Comparison of ENCODE assay signal across 17 cellular contexts in genomic region chr18:2900742-2901404, GRCh38. TPM values are rescaled to one million over a fixed set of nuclear protein-coding genes. Genes with fewer than 3 reads are reported as not detected.
A peak's percentile ranks its signal among the peaks of the same experiment; 100 is the strongest.
DNase-seq lines count a peak whose midpoint lies in the region; ATAC-seq and TF ChIP-seq lines count a peak whose summit lies in the region.
"Had no signal": no experiment of that assay in that cellular context is flagged by ENCODE, and none has a peak within 500 bp of the region (broad histone marks: within the 10 kb centered on the region; RNA-seq: fewer than 3 reads in every experiment).

No MANE protein-coding gene starts in this region.

- no peak overlapping the region for H3K4me3 Mint-ChIP-seq in T-helper 17 cell
- H3K4me3 Mint-ChIP-seq: activated naive CD8-positive, alpha-beta T cell treated with anti-CD3 and anti-CD28 coated beads, Interleukin-2, amount 10 ng/mL, durations not matched to agents 7 days and 5 days; CD4-positive, alpha-beta T cell had no signal

- H3K36me3 Mint-ChIP-seq in T-helper 17 cell (ENCODE audit: low read depth), result no peaks in the 10 kb centered on the region
- H3K36me3 Mint-ChIP-seq: activated naive CD8-positive, alpha-beta T cell treated with anti-CD3 and anti-CD28 coated beads, Interleukin-2, amount 10 ng/mL, durations not matched to agents 7 days and 5 days had no signal

- TF ChIP-seq CTCF in GM13977 (IDR thresholded peaks at IDR 0.05; ENCODE audit: extremely low read depth, insufficient read depth, missing control alignments), result no peak

- H3K9ac ChIP-seq in SK-N-MC (ENCODE audit: insufficient read length), result no peak overlapping the region

- 0 out of 2 replicates have a peak overlapping the region, but pooled peaks have one; percentile 28 for H3K27ac ChIP-seq in SK-N-MC
- H3K27ac ChIP-seq: body of pancreas, PC-9 had no signal

- in situ Hi-C loops in GM13977 (cut with MboI; ENCODE audit: low pct_unique_long_range_greater_than_20kb, low sequenced_read_pairs, unreplicated experiment), result no loop called here

- H3K27me3 Mint-ChIP-seq in T-helper 17 cell, result no peaks in the 10 kb centered on the region
- H3K27me3 Mint-ChIP-seq: activated naive CD8-positive, alpha-beta T cell treated with anti-CD3 and anti-CD28 coated beads, Interleukin-2, amount 10 ng/mL, durations not matched to agents 7 days and 5 days; CD4-positive, alpha-beta T cell had no signal

- H3K4me1 Mint-ChIP-seq in T-helper 17 cell, result no peaks in the 10 kb centered on the region

- H3K9me3 ChIP-seq in SK-N-MC (ENCODE audit: low read depth, low read length) (no peaks in the 10 kb centered on the region), T-helper 17 cell (ENCODE audit: control insufficient read depth, low read length, poor library complexity, severe bottlenecking) (no peaks in the 10 kb centered on the region)
- H3K9me3 ChIP-seq: body of pancreas had no signal

- no peaks in the 10 kb centered on the region for H3K36me3 ChIP-seq in SK-N-MC (ENCODE audit: insufficient read depth, low read length)

- intact Hi-C loops in cardiac septum (cut with DNase I), result loop anchor here (10.0 kb wide), 1 partner anchor 116 kb away; no protein-coding TSS in a partner anchor
- intact Hi-C loops in Right ventricle myocardium inferior (cut with DNase I), result loop anchor here (10.0 kb wide), 1 partner anchor 106 kb away; no protein-coding TSS in a partner anchor

- no peak overlapping the region for H3K4me3 ChIP-seq in SK-N-MC
- H3K4me3 ChIP-seq: body of pancreas, coronary artery, PC-9 had no signal

- no peak for ATAC-seq in Right ventricle myocardium inferior
- no peak for ATAC-seq in T-helper 17 cell
- no peak for ATAC-seq in GM18867 (IDR thresholded peaks at IDR 0.05; ENCODE audit: unreplicated experiment)
- ATAC-seq: body of pancreas had no signal

- H3K27ac Mint-ChIP-seq in T-helper 17 cell, result no peak overlapping the region
- H3K27ac Mint-ChIP-seq: activated naive CD8-positive, alpha-beta T cell treated with anti-CD3 and anti-CD28 coated beads, Interleukin-2, amount 10 ng/mL, durations not matched to agents 7 days and 5 days; CD4-positive, alpha-beta T cell had no signal

- peak; percentile 63 for DNase-seq in cardiac septum (ENCODE audit: low spot score)
- no peak for DNase-seq in Right ventricle myocardium inferior (ENCODE audit: missing footprints)
- DNase-seq in SK-N-MC (ENCODE audit: low read depth, low spot score), result no peak
- peak; percentile 85 for DNase-seq in left kidney (ENCODE audit: low read depth, low spot score)
- DNase-seq in T-helper 17 cell, result no peak
- no peak for DNase-seq in COR-L47 (lab: John Stamatoyannopoulos, UW)
- no peak for DNase-seq in GM13977 (ENCODE audit: low spot score)
- DNase-seq: activated naive CD8-positive, alpha-beta T cell treated with anti-CD3 and anti-CD28 coated beads, Interleukin-2, amount 10 ng/mL, durations not matched to agents 7 days and 5 days; body of pancreas; CD4-positive, alpha-beta T cell; DND-41; Karpas-422; NCI-H1092; NCI-H524 treated with DMSO at 0.1 percent for 48 hours; PC-9 had no signal

RNA-seq across cellular contexts. Expression of gene EMILIN2, which starts 54.1 kb away (rescaled TPM):
- total RNA-seq in cardiac septum (11.1 TPM), Right ventricle myocardium inferior (24.6 TPM), T-helper 17 cell (1 to 10 TPM; 5.8 to 9.9 TPM)

Comparison
In these comparisons a context has a peak if more than half of its experiments do, and no peak if none do; other contexts are left out.
1. DNase-seq: peak in cardiac septum (single experiment) and left kidney (single experiment); none in Right ventricle myocardium inferior (single experiment), SK-N-MC (single experiment), T-helper 17 cell (0 of 3), COR-L47 (single experiment) and GM13977 (single experiment).